20 cellular contexts compared by ENCODE assay signal in genomic region chr10:128065881-128066534, GRCh38.
DNase-seq lines count a peak whose midpoint lies in the region; ATAC-seq and TF ChIP-seq lines count a peak whose summit lies in the region.
"Had no signal": no experiment of that assay in that cellular context is flagged by ENCODE, and none has a peak within 500 bp of the region (broad histone marks: within the 10 kb centered on the region; RNA-seq: fewer than 3 reads in every experiment).

No MANE protein-coding gene starts in this region.

- no peak for ATAC-seq in CD4-positive, alpha-beta T cell (ENCODE audit: poor library complexity)
- no peak for ATAC-seq in activated naive CD8-positive, alpha-beta T cell treated with anti-CD3 and anti-CD28 coated beads, Interleukin-2, amount 10 ng/mL, durations not matched to agents 7 days and 5 days (ENCODE audit: low read depth)
- no peak for ATAC-seq in natural killer cell treated with Interleukin-12 subunit alpha and Interleukin-12 subunit beta and Interleukin-15 and Interleukin-18, amount 100 ng/mL, for 72 hours
- ATAC-seq: gastrocnemius medialis, K562, left lung had no signal

- peaks cover 44% of the 10 kb centered on the region for H3K36me3 ChIP-seq in OCI-LY1 (ENCODE audit: insufficient read depth, low read length)
- H3K36me3 ChIP-seq: gastrocnemius medialis, ovary, SJSA1 had no signal

- H3K27me3 Mint-ChIP-seq in CD4-positive, alpha-beta T cell, result no peaks in the 10 kb centered on the region
- no peaks in the 10 kb centered on the region for H3K27me3 Mint-ChIP-seq in activated naive CD8-positive, alpha-beta T cell treated with anti-CD3 and anti-CD28 coated beads, Interleukin-2, amount 10 ng/mL, durations not matched to agents 7 days and 5 days
- H3K27me3 Mint-ChIP-seq in natural killer cell treated with Interleukin-12 subunit alpha and Interleukin-12 subunit beta and Interleukin-15 and Interleukin-18, amount 100 ng/mL, for 72 hours, result no peaks in the 10 kb centered on the region

- H4K20me1 ChIP-seq in OCI-LY1 (ENCODE audit: insufficient read depth, low read length), result no peaks in the 10 kb centered on the region

- H3K79me2 ChIP-seq in OCI-LY1 (ENCODE audit: insufficient read depth, low read length), result no peaks in the 10 kb centered on the region

- no peak for DNase-seq in CD4-positive, alpha-beta T cell
- DNase-seq in activated naive CD8-positive, alpha-beta T cell treated with anti-CD3 and anti-CD28 coated beads, Interleukin-2, amount 10 ng/mL, durations not matched to agents 7 days and 5 days, result no peak
- peak; percentile 51 for DNase-seq in natural killer cell treated with Interleukin-12 subunit alpha and Interleukin-12 subunit beta and Interleukin-15 and Interleukin-18, amount 100 ng/mL, for 72 hours (ENCODE audit: low spot score)
- DNase-seq in H4 (ENCODE audit: low spot score) (no peak), hypothalamus (lab: John Stamatoyannopoulos, UW) (no peak), cerebellar cortex (ENCODE audit: low spot score) (no peak), SHP77 (lab: John Stamatoyannopoulos, UW) (no peak)
- DNase-seq: activated CD8-positive, alpha-beta memory T cell treated with anti-CD3 and anti-CD28 coated beads, Interleukin-2, amount 50 U/mL, for 4 hours; gastrocnemius medialis; GDM1; left lung; NCI-H1092 treated with DMSO at 0.1 percent for 48 hours; NCI-H524; ovary; stimulated activated CD4-positive, alpha-beta T cell treated with anti-CD3 and anti-CD28 coated beads, Interleukin-4, amount 100 ng/mL, for 1 hour; T1000 had no signal

- no peaks in the 10 kb centered on the region for H3K9me2 ChIP-seq in OCI-LY1 (ENCODE audit: low read depth, low read length)

- peaks cover 73% of the 10 kb centered on the region for H3K4me1 Mint-ChIP-seq in CD4-positive, alpha-beta T cell (ENCODE audit: low read depth)
- peaks cover 56% of the 10 kb centered on the region for H3K4me1 Mint-ChIP-seq in activated naive CD8-positive, alpha-beta T cell treated with anti-CD3 and anti-CD28 coated beads, Interleukin-2, amount 10 ng/mL, durations not matched to agents 7 days and 5 days
- peaks cover 65 to 71% of the 10 kb centered on the region in 2 donors for H3K4me1 Mint-ChIP-seq in natural killer cell treated with Interleukin-12 subunit alpha and Interleukin-12 subunit beta and Interleukin-15 and Interleukin-18, amount 100 ng/mL, for 72 hours (ENCODE audit: low read depth in 2 of 2)

- H2AFZ ChIP-seq in OCI-LY1 (ENCODE audit: low read length), result no peak overlapping the region

- H3K9me3 ChIP-seq in CD4-positive, alpha-beta T cell (ENCODE audit: control insufficient read depth, low read length), result no peaks in the 10 kb centered on the region
- H3K9me3 ChIP-seq in OCI-LY1 (ENCODE audit: low read length), result no peaks in the 10 kb centered on the region
- H3K9me3 ChIP-seq: gastrocnemius medialis, left lung, ovary, SJSA1, suprapubic skin had no signal

- H3K4me2 ChIP-seq in OCI-LY1 (ENCODE audit: low read length), result no peak overlapping the region

- H3K27ac ChIP-seq in CD4-positive, alpha-beta T cell (ENCODE audit: low read depth, low read length), result no peak overlapping the region
- H3K27ac ChIP-seq in OCI-LY1 (ENCODE audit: low read depth, low read length, poor library complexity, severe bottlenecking), result peak overlapping the region; percentile 91
- H3K27ac ChIP-seq: ovary, SJSA1 had no signal

- H3K4me1 ChIP-seq in OCI-LY1 (ENCODE audit: insufficient read depth, low read length, severe bottlenecking), result peaks cover 52% of the 10 kb centered on the region

- intact Hi-C loops in CD4-positive, alpha-beta T cell (cut with DNase I, micrococcal nuclease), result loop anchor here in 1 of 2 experiments (5.0 kb wide), 1 partner anchor 61 kb away; the partner anchor contains the start of gene MKI67

- CTCF ChIA-PET in CD4-positive, alpha-beta T cell (lab: Charles Lee), result interaction anchor here (1.3 kb wide), 1 partner anchor 31 kb away, joined by 4 read pairs; no protein-coding TSS in a partner anchor

- H3K27me3 ChIP-seq in CD4-positive, alpha-beta T cell (ENCODE audit: control insufficient read depth, insufficient read depth, low read length), result no peaks in the 10 kb centered on the region
- H3K27me3 ChIP-seq in OCI-LY1 (ENCODE audit: insufficient read depth, low read length), result no peaks in the 10 kb centered on the region
- H3K27me3 ChIP-seq: gastrocnemius medialis, left lung, ovary, SJSA1, suprapubic skin had no signal

- no peaks in the 10 kb centered on the region for H3K9me3 Mint-ChIP-seq in CD4-positive, alpha-beta T cell
- peaks cover 5% of the 10 kb centered on the region for H3K9me3 Mint-ChIP-seq in activated naive CD8-positive, alpha-beta T cell treated with anti-CD3 and anti-CD28 coated beads, Interleukin-2, amount 10 ng/mL, durations not matched to agents 7 days and 5 days
- H3K9me3 Mint-ChIP-seq in natural killer cell treated with Interleukin-12 subunit alpha and Interleukin-12 subunit beta and Interleukin-15 and Interleukin-18, amount 100 ng/mL, for 72 hours, result peaks cover 7% of the 10 kb centered on the region

- peak overlapping the region; percentile 47 for H3K4me3 Mint-ChIP-seq in CD4-positive, alpha-beta T cell
- H3K4me3 Mint-ChIP-seq in activated naive CD8-positive, alpha-beta T cell treated with anti-CD3 and anti-CD28 coated beads, Interleukin-2, amount 10 ng/mL, durations not matched to agents 7 days and 5 days, result no peak overlapping the region
- peak overlapping the region; percentile 55 for H3K4me3 Mint-ChIP-seq in natural killer cell treated with Interleukin-12 subunit alpha and Interleukin-12 subunit beta and Interleukin-15 and Interleukin-18, amount 100 ng/mL, for 72 hours

- no peak overlapping the region for H3K9ac ChIP-seq in OCI-LY1 (ENCODE audit: low read length)

- H3K36me3 Mint-ChIP-seq in CD4-positive, alpha-beta T cell (ENCODE audit: low read depth), result peaks cover 79% of the 10 kb centered on the region
- peaks cover 31% of the 10 kb centered on the region for H3K36me3 Mint-ChIP-seq in activated naive CD8-positive, alpha-beta T cell treated with anti-CD3 and anti-CD28 coated beads, Interleukin-2, amount 10 ng/mL, durations not matched to agents 7 days and 5 days
- peaks cover 15% of the 10 kb centered on the region for H3K36me3 Mint-ChIP-seq in natural killer cell treated with Interleukin-12 subunit alpha and Interleukin-12 subunit beta and Interleukin-15 and Interleukin-18, amount 100 ng/mL, for 72 hours

- POLR2A ChIA-PET in CD4-positive, alpha-beta T cell (lab: Charles Lee), result no interaction called here
- POLR2A ChIA-PET in activated naive CD8-positive, alpha-beta T cell treated with anti-CD3 and anti-CD28 coated beads, Interleukin-2, amount 10 ng/mL, durations not matched to agents 7 days and 5 days (lab: Charles Lee), result interaction anchor here (5.2 kb wide), 1 partner anchor 18 kb away, joined by 125 read pairs; no protein-coding TSS in a partner anchor

- peak overlapping the region; percentile 57 for H3K27ac Mint-ChIP-seq in CD4-positive, alpha-beta T cell
- peak overlapping the region; percentile 57 for H3K27ac Mint-ChIP-seq in activated naive CD8-positive, alpha-beta T cell treated with anti-CD3 and anti-CD28 coated beads, Interleukin-2, amount 10 ng/mL, durations not matched to agents 7 days and 5 days
- peak overlapping the region; percentile 91 to 93 for H3K27ac Mint-ChIP-seq in natural killer cell treated with Interleukin-12 subunit alpha and Interleukin-12 subunit beta and Interleukin-15 and Interleukin-18, amount 100 ng/mL, for 72 hours

- no peaks in the 10 kb centered on the region for H3F3A ChIP-seq in OCI-LY1 (ENCODE audit: insufficient read depth, low read length)

- H3K4me3 ChIP-seq in OCI-LY1 (ENCODE audit: low read depth, low read length, poor library complexity, severe bottlenecking), result no peak overlapping the region
- H3K4me3 ChIP-seq: gastrocnemius medialis, K562, ovary, SJSA1, suprapubic skin had no signal

- no peak for TF ChIP-seq CTCF in CD4-positive, alpha-beta T cell (IDR thresholded peaks at IDR 0.05)
- no peak for TF ChIP-seq CTCF in OCI-LY1 (IDR thresholded peaks at IDR 0.05; ENCODE audit: low read length)
